ENCODE assay signal across 23 cellular contexts in genomic region chr12:75428767-75429166, GRCh38. TPM values are rescaled to one million over a fixed set of nuclear protein-coding genes. Genes with fewer than 3 reads are reported as not detected.
DNase-seq lines count a peak whose midpoint lies in the region; ATAC-seq, FAIRE-seq and TF ChIP-seq lines count a peak whose summit lies in the region.
"Had no signal": no experiment of that assay in that cellular context is flagged by ENCODE, and none has a peak within 500 bp of the region (broad histone marks: within the 10 kb centered on the region; RNA-seq: fewer than 3 reads in every experiment).

No MANE protein-coding gene starts in this region.

- H3K27ac Mint-ChIP-seq in H9: no peak overlapping the region
- H3K27ac Mint-ChIP-seq: B cell; CD4-positive, alpha-beta T cell; CD8-positive, alpha-beta T cell had no signal

- DNase-seq in DMS 273 (lab: John Stamatoyannopoulos, UW; ENCODE audit: unreplicated experiment) (peak; percentile 1), DMS 273 treated with DMSO at 0.1 percent for 48 hours (lab: John Stamatoyannopoulos, UW) (no peak), GM12878 (ENCODE audit: low read depth, low spot score) (no peak), H9 (no peak)
- DNase-seq: AML-193; Caco-2; Calu3; CD4-positive, alpha-beta T cell; CD8-positive, alpha-beta T cell; DMS79 treated with DMSO at 0.1 percent for 48 hours; GF-D8 had no signal

- no peak overlapping the region for H2BK20ac ChIP-seq in H9 (ENCODE audit: low read depth, low read length, poor library complexity, severe bottlenecking)

- no peak overlapping the region for H4K5ac ChIP-seq in H9 (ENCODE audit: insufficient read length, low read depth, low read length)

- TF ChIP-seq CTCF in GM12878 (IDR thresholded peaks at IDR 0.05 in 2 of 3, conservative IDR thresholded peaks at IDR 0.05 in 1 of 3; ENCODE audit: control insufficient read depth in 2 of 3, extremely low read depth in 1 of 3, insufficient read depth in 1 of 3, low read depth in 3 of 3, low read length in 3 of 3) (no peak), H9 (conservative IDR thresholded peaks at IDR 0.05) (no peak)

- POLR2A ChIA-PET in GM12878 (lab: Charles Lee): no interaction called here

- no peak overlapping the region for H3K4me3 Mint-ChIP-seq in H9
- H3K4me3 Mint-ChIP-seq: B cell; CD4-positive, alpha-beta T cell; CD8-positive, alpha-beta T cell had no signal

- no peak overlapping the region for H2BK15ac ChIP-seq in H9 (ENCODE audit: low read depth, low read length)

- no peaks in the 10 kb centered on the region; the same call in 1 of the 2 replicates for H3K27me3 Mint-ChIP-seq in H9 (ENCODE audit: low read depth)
- H3K27me3 Mint-ChIP-seq: CD4-positive, alpha-beta T cell had no signal

- H3K36me3 Mint-ChIP-seq in H9 (ENCODE audit: insufficient read depth in 1 of 3, low read depth in 3 of 3): peaks cover 27 to 53% (median 45%) of the 10 kb centered on the region in 3 experiments

- H3K9me3 Mint-ChIP-seq in H9: peaks cover 47 to 52% of the 10 kb centered on the region in 2 experiments

- FAIRE-seq in GM12878 (lab: Jason Lieb, UNC): no peak
- FAIRE-seq: A549, D721Med, G401.6, GM12892, GM18507 had no signal

- no peak overlapping the region for H3K4ac ChIP-seq in H9 (ENCODE audit: low read depth, low read length)

- no peak overlapping the region for H2BK12ac ChIP-seq in H9 (ENCODE audit: insufficient read length, low read depth, low read length)

- in situ Hi-C loops in GM12878 (cut with MboI): no loop called here

- H4K20me1 ChIP-seq in GM12878 (ENCODE audit: control insufficient read depth, insufficient read depth) (no peaks in the 10 kb centered on the region), H9 (ENCODE audit: control insufficient read depth, insufficient read depth, insufficient read length) (no peaks in the 10 kb centered on the region)
- H4K20me1 ChIP-seq: BLaER1 treated with 17β-estradiol and CSF1 and Interleukin-3, amounts not matched to agents 10 nM and 100 nM had no signal

- H2BK120ac ChIP-seq in H9 (ENCODE audit: low read depth, low read length, poor library complexity, severe bottlenecking): no peak overlapping the region

- H3K23ac ChIP-seq in H9 (ENCODE audit: insufficient read length, low read depth, low read length): no peak overlapping the region

- H3K9me3 ChIP-seq in GM12878 (replicated peaks; ENCODE audit: control insufficient read depth, insufficient read depth, low read length) (peaks cover 2% of the 10 kb centered on the region; the same call in 2 of the 3 replicates), iPS-18c (ENCODE audit: control insufficient read depth, insufficient read depth, low read length) (peaks cover 15% of the 10 kb centered on the region), H9 (ENCODE audit: control insufficient read depth, low read depth, low read length) (peaks cover 10% of the 10 kb centered on the region)
- H3K9me3 ChIP-seq: Caco-2 had no signal

- no peaks in the 10 kb centered on the region for H3K27me3 ChIP-seq in GM12878 (replicated peaks in 1 of 2; ENCODE audit: control insufficient read depth in 2 of 2, insufficient read depth in 2 of 2, low read length in 1 of 2)
- H3K27me3 ChIP-seq in H9 (ENCODE audit: insufficient read depth, low read length): no peaks in the 10 kb centered on the region
- H3K27me3 ChIP-seq: BLaER1 treated with 17β-estradiol and CSF1 and Interleukin-3, amounts not matched to agents 10 nM and 100 nM had no signal

- TF ChIP-seq POLR2A in GM12878 (IDR thresholded peaks at IDR 0.05; ENCODE audit: low read depth, low read length): no peak

- ATAC-seq in GM12878 (no peak), HG03469 (IDR thresholded peaks at IDR 0.05; ENCODE audit: unreplicated experiment) (no peak), HG02623 (IDR thresholded peaks at IDR 0.05; ENCODE audit: unreplicated experiment) (no peak)
- ATAC-seq: A549; CD8-positive, alpha-beta T cell had no signal

- intact Hi-C loops in GM12878 (cut with micrococcal nuclease; ENCODE audit: unreplicated experiment): no loop called here

- no peak overlapping the region for H2AFZ ChIP-seq in GM12878 (ENCODE audit: control insufficient read depth, low read depth, low read length)
- no peak overlapping the region for H2AFZ ChIP-seq in H9 (ENCODE audit: low read length)

- H3K79me1 ChIP-seq in H9 (ENCODE audit: insufficient read depth, low read depth, low read length, poor library complexity, severe bottlenecking): no peaks in the 10 kb centered on the region

- RAD21 ChIA-PET in GM12878 (lab: Charles Lee; ENCODE audit: unreplicated experiment): no interaction called here

- no peak overlapping the region for H3T11ph ChIP-seq in H9 (ENCODE audit: low read length)

- no peak overlapping the region for H4K8ac ChIP-seq in H9 (replicated peaks; ENCODE audit: insufficient read length, low read depth, low read length)

- H3K56ac ChIP-seq in H9 (ENCODE audit: insufficient read length, low read depth, low read length): no peak overlapping the region

- no peak for TF ChIP-seq RAD21 in GM12878 (IDR thresholded peaks at IDR 0.05; ENCODE audit: insufficient read depth, low read depth, low read length)

- H3K4me1 ChIP-seq in GM12878 (ENCODE audit: control insufficient read depth, insufficient read depth, low read length) (no peaks in the 10 kb centered on the region), H9 (ENCODE audit: insufficient read depth, low read length) (no peaks in the 10 kb centered on the region; the same call in 1 of the 2 replicates)
- H3K4me1 ChIP-seq: A549; BLaER1 treated with 17β-estradiol and CSF1 and Interleukin-3, amounts not matched to agents 10 nM and 100 nM; Caco-2 had no signal

- H3K14ac ChIP-seq in H9 (ENCODE audit: insufficient read depth, low read length): no peak overlapping the region

- no peaks in the 10 kb centered on the region for H3K23me2 ChIP-seq in H9 (ENCODE audit: insufficient read length, low read depth, low read length, poor library complexity, severe bottlenecking)

- H3K27ac ChIP-seq in GM12878 (ENCODE audit: control insufficient read depth, insufficient read depth) (no peak overlapping the region), H9 (ENCODE audit: insufficient read length, low read depth, low read length) (no peak overlapping the region)
- H3K27ac ChIP-seq: 22Rv1; A549; BLaER1 treated with 17β-estradiol and CSF1 and Interleukin-3, amounts not matched to agents 10 nM and 100 nM; C4-2B had no signal

- H3K79me2 ChIP-seq in GM12878 (ENCODE audit: control insufficient read depth, insufficient read depth, low read length): no peaks in the 10 kb centered on the region
- no peaks in the 10 kb centered on the region for H3K79me2 ChIP-seq in H9 (ENCODE audit: insufficient read depth, low read length)

- H3K4me1 Mint-ChIP-seq in H9: peaks cover 23 to 26% of the 10 kb centered on the region in 2 experiments
- H3K4me1 Mint-ChIP-seq: B cell had no signal

- TF ChIP-seq EP300 in GM12878 (IDR thresholded peaks at IDR 0.05; ENCODE audit: borderline replicate concordance in 1 of 2, control insufficient read depth in 1 of 2, low read depth in 2 of 2, low read length in 2 of 2): no peak

- BruUV-seq in GM12878 (replicated peaks; lab: Mats Ljungman, UMichigan): no TSS peak

- no peak overlapping the region for H2BK5ac ChIP-seq in H9 (ENCODE audit: insufficient read length, low read length)

- no peak overlapping the region for H3K4me3 ChIP-seq in GM12878
- H3K4me3 ChIP-seq in iPS-18c (ENCODE audit: insufficient read depth, low read depth, low read length): peak overlapping the region; percentile 6; the same call in 1 of the 2 replicates
- H3K4me3 ChIP-seq: A549 had no signal

- H3K4me2 ChIP-seq in GM12878 (ENCODE audit: control insufficient read depth, insufficient read depth): no peak overlapping the region
- no peak overlapping the region for H3K4me2 ChIP-seq in H9 (ENCODE audit: insufficient read depth, insufficient read length, low read length)
- H3K4me2 ChIP-seq: A549; BLaER1 treated with 17β-estradiol and CSF1 and Interleukin-3, amounts not matched to agents 10 nM and 100 nM had no signal

- CTCF ChIA-PET in GM12878 (lab: Yijun Ruan, JAX): no interaction called here

- H3K36me3 ChIP-seq in GM12878 (ENCODE audit: control insufficient read depth in 2 of 2, insufficient read depth in 2 of 2, low read length in 1 of 2): no peaks in the 10 kb centered on the region

- no peak overlapping the region for H2AK5ac ChIP-seq in H9 (ENCODE audit: insufficient read length, low read length)

- no peak overlapping the region for H4K91ac ChIP-seq in H9 (ENCODE audit: insufficient read length, low read depth, low read length)

- no peak overlapping the region for H3K18ac ChIP-seq in H9 (ENCODE audit: insufficient read length, low read depth, low read length)

- SMC1A ChIA-PET in GM12878 (lab: Charles Lee; ENCODE audit: uncharacterized antibody, unreplicated experiment): no interaction called here

- no peak overlapping the region for H3K9ac ChIP-seq in GM12878 (ENCODE audit: control insufficient read depth, insufficient read depth, low read length)
- no peak overlapping the region for H3K9ac ChIP-seq in H9 (ENCODE audit: extremely low read depth, insufficient read length, low read length)
- H3K9ac ChIP-seq: BLaER1 treated with 17β-estradiol and CSF1 and Interleukin-3, amounts not matched to agents 10 nM and 100 nM had no signal

- WGBS in GM12878 (ENCODE audit: insufficient coverage, insufficient replicate concordance, low lambda C conversion rate, missing lambda C conversion rate): 54% methylated on average over 1 of the region's 1 CpG
- no CpG with 5 or more reads among the region's 1 CpG for WGBS in H9 (ENCODE audit: extremely low coverage, insufficient read length, low lambda C conversion rate)

RNA-seq across cellular contexts. Expression of gene GLIPR1L2, which starts 37.9 kb away (rescaled TPM):
- 0.49 and 0.56 TPM in 2 replicates for total RNA-seq in GM12878 (2013; cell fraction: nucleolus; rRNA removed)
- total RNA-seq in GM12878 (2014; rRNA removed) (0.06 and 0.38 TPM in 2 replicates), GM12878 (2014; rRNA removed; fragmentation: Illumina TruSeq; extraction: Trizol) (0.09 and 0.18 TPM in 2 replicates), GM12878 (2021) (not detected in 2 replicates), H9 (2021) (0.09 and 0.35 TPM in 2 replicates)
- polyA plus RNA-seq in GM12878 (2011; ENCODE audit: low read depth): 0.12 TPM
- polyA plus RNA-seq in GM12878 (2011; rRNA removed) (0.15 and 0.24 TPM in 2 replicates), GM12878 (2014; fragmentation: Illumina TruSeq; extraction: Trizol) (0.18 TPM in 1 of 2 replicates, not detected in the other), GM12878 (2014; fragmentation: Nextera tagmentation; extraction: Ambion mirVana) (under 1 TPM in 1 of 2 experiments, not detected in 1; 0.04 TPM), GM12878 (2014; rRNA removed) (0.06 TPM in 1 of 2 replicates, not detected in the other), GM12878 (2016; fragmentation: Nextera tagmentation; extraction: Ambion mirVana) (under 1 TPM in 1 of 2 experiments, not detected in 1; 0.39 TPM)
- polyA plus RNA-seq in GM12878 (2011; cell fraction: cytosol; rRNA removed): 0.07 and 0.12 TPM in 2 replicates
- polyA plus RNA-seq in GM12878 (2011; cell fraction: nucleus; rRNA removed): 0.09 TPM in 1 of 2 replicates, not detected in the other
- 0.27 and 0.28 TPM in 2 replicates for polyA plus RNA-seq in GM12878 (2012)
- polyA minus RNA-seq in GM12878 (2011; rRNA and poly(A)+ RNA removed): not detected in 2 replicates
- not detected in 2 replicates for polyA minus RNA-seq in GM12878 (2011; cell fraction: cytosol; rRNA and poly(A)+ RNA removed)
- 0.12 and 0.29 TPM in 2 replicates for polyA minus RNA-seq in GM12878 (2011; cell fraction: nucleus; rRNA and poly(A)+ RNA removed)
- total RNA-seq: Caco-2; CD8-positive, alpha-beta T cell had no signal

RNA-seq across cellular contexts. Expression of gene GLIPR1, which starts 51.8 kb away (rescaled TPM):
- 49.4 and 55.8 TPM in 2 replicates for total RNA-seq in GM12878 (2013; cell fraction: nucleolus; rRNA removed)
- 18.2 and 25.6 TPM in 2 replicates for total RNA-seq in GM12878 (2014; rRNA removed)
- 20.5 and 22.4 TPM in 2 replicates for total RNA-seq in GM12878 (2014; rRNA removed; fragmentation: Illumina TruSeq; extraction: Trizol)
- total RNA-seq in GM12878 (2021): 27.9 and 32.9 TPM in 2 replicates
- 9.4 TPM for polyA plus RNA-seq in GM12878 (2011; ENCODE audit: low read depth)
- polyA plus RNA-seq in GM12878 (2011; rRNA removed): 29.9 and 31.5 TPM in 2 replicates
- 16.3 and 19.2 TPM in 2 replicates for polyA plus RNA-seq in GM12878 (2011; cell fraction: cytosol; rRNA removed)
- 14.7 and 16.3 TPM in 2 replicates for polyA plus RNA-seq in GM12878 (2011; cell fraction: nucleus; rRNA removed)
- 11.3 and 13.4 TPM in 2 replicates for polyA plus RNA-seq in GM12878 (2012)
- polyA plus RNA-seq in GM12878 (2014; fragmentation: Illumina TruSeq; extraction: Trizol): 27.8 and 32.2 TPM in 2 replicates
- 10 to 100 TPM; 39.8 to 62.6 TPM for polyA plus RNA-seq in GM12878 (2014; fragmentation: Nextera tagmentation; extraction: Ambion mirVana)
- polyA plus RNA-seq in GM12878 (2014; rRNA removed): 25.7 and 27.5 TPM in 2 replicates
- 10 to 100 TPM; 37.6 to 39.5 TPM for polyA plus RNA-seq in GM12878 (2016; fragmentation: Nextera tagmentation; extraction: Ambion mirVana)
- 23.3 and 24.7 TPM in 2 replicates for polyA minus RNA-seq in GM12878 (2011; rRNA and poly(A)+ RNA removed)
- polyA minus RNA-seq in GM12878 (2011; cell fraction: cytosol; rRNA and poly(A)+ RNA removed): 8.7 and 9.1 TPM in 2 replicates
- polyA minus RNA-seq in GM12878 (2011; cell fraction: nucleus; rRNA and poly(A)+ RNA removed): 13.2 and 20.0 TPM in 2 replicates
- 0.09 and 0.13 TPM in 2 replicates for total RNA-seq in H9 (2021)

Comparison
In these comparisons a context has a peak if more than half of its experiments do, and no peak if none do; other contexts are left out.
1. RNA of gene GLIPR1, which starts 51.8 kb away (total RNA-seq): 18.2 to 55.8 TPM in GM12878; 0.09 to 0.13 TPM in H9; every median in the first group is over 10 times any median in the second.